Comparison of ENCODE assay signal across 26 cellular contexts in the genomic region with DNA sequence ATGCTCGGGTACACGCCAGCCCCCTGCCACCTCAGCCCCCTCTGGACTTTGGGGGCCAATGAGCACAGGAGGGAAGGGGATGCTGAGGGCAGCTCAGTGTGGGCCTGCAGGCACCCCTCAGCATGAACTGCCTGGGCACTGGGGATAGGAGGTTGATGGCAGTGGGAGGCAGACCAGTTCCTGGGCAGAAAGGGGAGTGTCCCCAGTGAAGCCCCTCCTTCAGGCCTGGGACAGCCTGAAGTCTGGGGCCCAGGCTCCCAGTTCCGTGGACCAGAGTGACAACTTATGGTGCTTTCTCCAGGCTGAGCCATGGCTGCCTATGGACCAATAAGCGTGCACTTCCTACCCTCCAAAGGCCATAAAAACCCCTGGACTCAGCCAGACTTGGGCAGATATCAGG.
A peak's percentile ranks its signal among the peaks of the same experiment; 100 is the strongest.
DNase-seq lines count a peak whose midpoint lies in the region; ATAC-seq and TF ChIP-seq lines count a peak whose summit lies in the region.
"Had no signal": no experiment of that assay in that cellular context is flagged by ENCODE, and none has a peak within 500 bp of the region (broad histone marks: within the 10 kb centered on the region; RNA-seq: fewer than 3 reads in every experiment).

No MANE protein-coding gene starts in this region.

- no peaks in the 10 kb centered on the region for H3K27me3 Mint-ChIP-seq in activated CD8-positive, alpha-beta memory T cell treated with anti-CD3 and anti-CD28 coated beads, Interleukin-2, amount 10 ng/mL, durations not matched to agents 7 days and 5 days
- H3K27me3 Mint-ChIP-seq in T-helper 17 cell (no peaks in the 10 kb centered on the region), Caco-2 (ENCODE audit: insufficient read depth, unreplicated experiment) (no peaks in the 10 kb centered on the region)
- H3K27me3 Mint-ChIP-seq: CD8-positive, alpha-beta memory T cell had no signal

- peak overlapping the region; percentile 19 for H3K27ac Mint-ChIP-seq in activated CD8-positive, alpha-beta memory T cell treated with anti-CD3 and anti-CD28 coated beads, Interleukin-2, amount 10 ng/mL, durations not matched to agents 7 days and 5 days
- H3K27ac Mint-ChIP-seq in T-helper 17 cell (peak overlapping the region; percentile 66), Caco-2 (ENCODE audit: unreplicated experiment) (no peak overlapping the region)
- H3K27ac Mint-ChIP-seq in stimulated activated effector memory CD8-positive, alpha-beta T cell treated with anti-CD3 and anti-CD28 coated beads, Interleukin-12 subunit alpha, Interleukin-12 subunit beta, amount 100 ng/mL, for 72 hours: peak overlapping the region; percentile 32

- H2BK12ac ChIP-seq in mesenchymal stem cell (ENCODE audit: low read length in 2 of 2): peak overlapping the region in 1 of 2 experiments; percentile 84

- H2BK5ac ChIP-seq in mesenchymal stem cell (ENCODE audit: low read depth, low read length, poor library complexity, severe bottlenecking): no peak overlapping the region

- H3K79me1 ChIP-seq in mesenchymal stem cell (replicated peaks; ENCODE audit: low read length, poor library complexity, severe bottlenecking): peaks cover 39% of the 10 kb centered on the region

- H3K23ac ChIP-seq in mesenchymal stem cell (ENCODE audit: low read length in 2 of 2): no peak overlapping the region

- no peak for DNase-seq in activated CD8-positive, alpha-beta memory T cell treated with anti-CD3 and anti-CD28 coated beads, Interleukin-2, amount 10 ng/mL, durations not matched to agents 7 days and 5 days
- DNase-seq in activated CD8-positive, alpha-beta memory T cell treated with anti-CD3 and anti-CD28 coated beads, Interleukin-2, amount 50 U/mL, for 48 hours: no peak
- DNase-seq in T-helper 17 cell: no peak
- DNase-seq in mesenchymal stem cell: no peak
- DNase-seq in stimulated activated effector memory CD8-positive, alpha-beta T cell treated with anti-CD3 and anti-CD28 coated beads, Interleukin-12 subunit alpha, Interleukin-12 subunit beta, amount 100 ng/mL, for 72 hours (ENCODE audit: low spot score in 2 of 2): no peak
- DNase-seq in stimulated activated CD4-positive, alpha-beta T cell treated with anti-CD3 and anti-CD28 coated beads, Interleukin-15, amount 100 ng/mL, for 24 hours: no peak
- no peak for DNase-seq in Caco-2
- DNase-seq: BE2C; Calu3; CD8-positive, alpha-beta memory T cell; DMS79 treated with DMSO at 0.1 percent for 48 hours; GF-D8; GOT3; NCI-H1092; NCI-H1417 treated with DMSO at 0.1 percent for 48 hours; NCI-H1694 treated with DMSO at 0.1 percent for 48 hours; NCI-H2081; NCI-H2227 treated with DMSO at 0.1 percent for 48 hours; NCI-H526 treated with DMSO at 0.1 percent for 48 hours; PC-9; SHP77 had no signal

- H3K4me1 ChIP-seq in mesenchymal stem cell (ENCODE audit: control insufficient read depth, insufficient read depth, low read depth, low read length): peaks cover 9% of the 10 kb centered on the region
- H3K4me1 ChIP-seq in Caco-2: no peaks in the 10 kb centered on the region
- H3K4me1 ChIP-seq: BE2C had no signal

- H2AFZ ChIP-seq in mesenchymal stem cell (ENCODE audit: low read depth, low read length): peak overlapping the region; percentile 46
- H2AFZ ChIP-seq: PC-9 had no signal

- no TSS peak for BruUV-seq in Caco-2 (replicated peaks; lab: Mats Ljungman, UMichigan)

- intact Hi-C loops in Caco-2 (cut with micrococcal nuclease; ENCODE audit: unreplicated experiment): loop anchor here (5.0 to 10.0 kb wide), 2 partner anchors 161 to 561 kb away; no protein-coding TSS in a partner anchor

- H3K4ac ChIP-seq in mesenchymal stem cell (ENCODE audit: low read depth in 1 of 2, low read length in 2 of 2): peak overlapping the region; percentile 49 to 59

- H3K14ac ChIP-seq in mesenchymal stem cell (ENCODE audit: low read length in 2 of 2): peak overlapping the region in 1 of 2 experiments; percentile 80

- POLR2A ChIA-PET in Caco-2 (lab: Charles Lee): no interaction called here

- peak overlapping the region in 1 of 2 experiments; percentile 61 for H3K18ac ChIP-seq in mesenchymal stem cell (ENCODE audit: low read depth in 1 of 2, low read length in 2 of 2)

- no peak overlapping the region for H3K4me3 ChIP-seq in mesenchymal stem cell (ENCODE audit: insufficient read depth in 1 of 2, low read depth in 1 of 2, low read length in 2 of 2)
- H3K4me3 ChIP-seq in Caco-2 (ENCODE audit: low read depth, low read length): no peak overlapping the region
- H3K4me3 ChIP-seq: PC-9 had no signal

- peaks cover 19% of the 10 kb centered on the region for H3K36me3 Mint-ChIP-seq in activated CD8-positive, alpha-beta memory T cell treated with anti-CD3 and anti-CD28 coated beads, Interleukin-2, amount 10 ng/mL, durations not matched to agents 7 days and 5 days
- H3K36me3 Mint-ChIP-seq in T-helper 17 cell (ENCODE audit: low read depth): no peaks in the 10 kb centered on the region
- no peaks in the 10 kb centered on the region for H3K36me3 Mint-ChIP-seq in stimulated activated effector memory CD8-positive, alpha-beta T cell treated with anti-CD3 and anti-CD28 coated beads, Interleukin-12 subunit alpha, Interleukin-12 subunit beta, amount 100 ng/mL, for 72 hours
- H3K36me3 Mint-ChIP-seq in Caco-2 (ENCODE audit: insufficient read depth, unreplicated experiment): peaks cover 10% of the 10 kb centered on the region

- ATAC-seq in activated CD8-positive, alpha-beta memory T cell treated with anti-CD3 and anti-CD28 coated beads, Interleukin-2, amount 10 ng/mL, durations not matched to agents 7 days and 5 days: no peak
- no peak for ATAC-seq in T-helper 17 cell
- ATAC-seq in stimulated activated effector memory CD8-positive, alpha-beta T cell treated with anti-CD3 and anti-CD28 coated beads, Interleukin-12 subunit alpha, Interleukin-12 subunit beta, amount 100 ng/mL, for 72 hours: no peak
- ATAC-seq in HG02571 (IDR thresholded peaks at IDR 0.05; ENCODE audit: unreplicated experiment): no peak

- no peak overlapping the region for H3K4me3 Mint-ChIP-seq in activated CD8-positive, alpha-beta memory T cell treated with anti-CD3 and anti-CD28 coated beads, Interleukin-2, amount 10 ng/mL, durations not matched to agents 7 days and 5 days
- no peak overlapping the region for H3K4me3 Mint-ChIP-seq in T-helper 17 cell
- H3K4me3 Mint-ChIP-seq in stimulated activated effector memory CD8-positive, alpha-beta T cell treated with anti-CD3 and anti-CD28 coated beads, Interleukin-12 subunit alpha, Interleukin-12 subunit beta, amount 100 ng/mL, for 72 hours: no peak overlapping the region
- no peak overlapping the region for H3K4me3 Mint-ChIP-seq in Caco-2 (ENCODE audit: unreplicated experiment)
- H3K4me3 Mint-ChIP-seq: CD14-positive monocyte; CD8-positive, alpha-beta memory T cell had no signal

- CTCF ChIA-PET in activated CD8-positive, alpha-beta memory T cell treated with anti-CD3 and anti-CD28 coated beads, Interleukin-2, amount 10 ng/mL, durations not matched to agents 7 days and 5 days (lab: Charles Lee): no interaction called here
- CTCF ChIA-PET in Caco-2 (lab: Charles Lee): no interaction called here

- H3K36me3 ChIP-seq in mesenchymal stem cell (ENCODE audit: control insufficient read depth in 1 of 2, insufficient read depth in 2 of 2, low read depth in 1 of 2, low read length in 2 of 2) (peaks cover 0 to 17% of the 10 kb centered on the region in 2 experiments), Caco-2 (ENCODE audit: control insufficient read depth, insufficient read depth, low read length) (no peaks in the 10 kb centered on the region)
- H3K36me3 ChIP-seq: BE2C had no signal

- WGBS in mesenchymal stem cell: 86% methylated on average over 4 of the region's 4 CpGs

- H4K91ac ChIP-seq in mesenchymal stem cell (ENCODE audit: low read length): peak overlapping the region; percentile 5

- no peak for TF ChIP-seq CTCF in Caco-2 (IDR thresholded peaks at IDR 0.05; ENCODE audit: insufficient read depth in 1 of 2, low read depth in 1 of 2, low read length in 1 of 2, severe bottlenecking in 1 of 2, unreplicated experiment in 1 of 2)

- no peak overlapping the region for H3K9ac ChIP-seq in mesenchymal stem cell (ENCODE audit: low read length)
- H3K9ac ChIP-seq: KMS-11 had no signal

- H2AK5ac ChIP-seq in mesenchymal stem cell (ENCODE audit: low read length, severe bottlenecking): no peak overlapping the region

- no peaks in the 10 kb centered on the region for H3K9me3 Mint-ChIP-seq in activated CD8-positive, alpha-beta memory T cell treated with anti-CD3 and anti-CD28 coated beads, Interleukin-2, amount 10 ng/mL, durations not matched to agents 7 days and 5 days (ENCODE audit: low read depth)
- no peaks in the 10 kb centered on the region for H3K9me3 Mint-ChIP-seq in stimulated activated effector memory CD8-positive, alpha-beta T cell treated with anti-CD3 and anti-CD28 coated beads, Interleukin-12 subunit alpha, Interleukin-12 subunit beta, amount 100 ng/mL, for 72 hours
- peaks cover 2% of the 10 kb centered on the region for H3K9me3 Mint-ChIP-seq in Caco-2 (ENCODE audit: unreplicated experiment)

- H3K9me3 ChIP-seq in T-helper 17 cell (ENCODE audit: control insufficient read depth, low read length, poor library complexity, severe bottlenecking) (no peaks in the 10 kb centered on the region), mesenchymal stem cell (ENCODE audit: control insufficient read depth, low read length) (peaks cover 19% of the 10 kb centered on the region), Caco-2 (no peaks in the 10 kb centered on the region)
- H3K9me3 ChIP-seq: BE2C had no signal

- H3K4me1 Mint-ChIP-seq in activated CD8-positive, alpha-beta memory T cell treated with anti-CD3 and anti-CD28 coated beads, Interleukin-2, amount 10 ng/mL, durations not matched to agents 7 days and 5 days: peaks cover 29% of the 10 kb centered on the region
- H3K4me1 Mint-ChIP-seq in T-helper 17 cell (peaks cover 41% of the 10 kb centered on the region), Caco-2 (ENCODE audit: low read depth, unreplicated experiment) (no peaks in the 10 kb centered on the region)
- peaks cover 48% of the 10 kb centered on the region for H3K4me1 Mint-ChIP-seq in stimulated activated effector memory CD8-positive, alpha-beta T cell treated with anti-CD3 and anti-CD28 coated beads, Interleukin-12 subunit alpha, Interleukin-12 subunit beta, amount 100 ng/mL, for 72 hours

- H4K8ac ChIP-seq in mesenchymal stem cell (ENCODE audit: low read length): peak overlapping the region; percentile 14

- H3K27ac ChIP-seq in mesenchymal stem cell (ENCODE audit: low read length, poor library complexity, severe bottlenecking): no peak overlapping the region
- H3K27ac ChIP-seq: 22Rv1, KMS-11, PC-9, RWPE1 had no signal

- H3K4me2 ChIP-seq in mesenchymal stem cell (ENCODE audit: low read length, poor library complexity, severe bottlenecking): no peak overlapping the region
- H3K4me2 ChIP-seq: KMS-11, PC-9 had no signal

- H2BK15ac ChIP-seq in mesenchymal stem cell (ENCODE audit: low read depth, poor library complexity, severe bottlenecking): no peak overlapping the region

- H3K27me3 ChIP-seq in mesenchymal stem cell (ENCODE audit: control insufficient read depth in 1 of 2, insufficient read depth in 1 of 2, low read length in 2 of 2) (no peaks in the 10 kb centered on the region), Caco-2 (replicated peaks; ENCODE audit: control insufficient read depth, insufficient read depth, low read length) (no peaks in the 10 kb centered on the region)
- H3K27me3 ChIP-seq: BE2C had no signal

- H2BK120ac ChIP-seq in mesenchymal stem cell (ENCODE audit: low read depth, low read length): no peak overlapping the region
